ENCODE assay signal across 1 cellular context in the genomic region with DNA sequence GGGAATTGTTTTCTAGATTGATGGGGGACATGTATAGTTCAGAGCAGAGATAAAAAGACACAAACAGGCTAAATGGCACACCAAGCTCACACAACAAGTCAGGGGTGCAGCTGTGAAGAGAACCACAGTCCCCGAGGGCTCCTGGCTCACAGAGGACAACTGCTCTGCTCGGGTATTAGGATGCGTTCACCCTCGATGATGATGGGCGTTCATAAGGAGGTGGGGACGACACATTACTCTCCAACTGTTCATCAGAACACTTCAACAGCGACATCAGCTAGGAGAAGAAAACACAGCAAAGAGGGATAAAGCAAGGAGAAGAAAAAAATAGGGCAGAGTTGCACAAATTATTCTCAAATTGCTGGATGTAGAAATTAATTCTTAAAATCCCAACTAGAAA.
TF ChIP-seq lines count a peak whose summit lies in the region.

No MANE protein-coding gene starts in this region.

TF ChIP-seq in K562, 482 proteins besides CTCF, POLR2A, EP300 and RAD21 (continued from another document):
- TF ChIP-seq, protein P1, sequence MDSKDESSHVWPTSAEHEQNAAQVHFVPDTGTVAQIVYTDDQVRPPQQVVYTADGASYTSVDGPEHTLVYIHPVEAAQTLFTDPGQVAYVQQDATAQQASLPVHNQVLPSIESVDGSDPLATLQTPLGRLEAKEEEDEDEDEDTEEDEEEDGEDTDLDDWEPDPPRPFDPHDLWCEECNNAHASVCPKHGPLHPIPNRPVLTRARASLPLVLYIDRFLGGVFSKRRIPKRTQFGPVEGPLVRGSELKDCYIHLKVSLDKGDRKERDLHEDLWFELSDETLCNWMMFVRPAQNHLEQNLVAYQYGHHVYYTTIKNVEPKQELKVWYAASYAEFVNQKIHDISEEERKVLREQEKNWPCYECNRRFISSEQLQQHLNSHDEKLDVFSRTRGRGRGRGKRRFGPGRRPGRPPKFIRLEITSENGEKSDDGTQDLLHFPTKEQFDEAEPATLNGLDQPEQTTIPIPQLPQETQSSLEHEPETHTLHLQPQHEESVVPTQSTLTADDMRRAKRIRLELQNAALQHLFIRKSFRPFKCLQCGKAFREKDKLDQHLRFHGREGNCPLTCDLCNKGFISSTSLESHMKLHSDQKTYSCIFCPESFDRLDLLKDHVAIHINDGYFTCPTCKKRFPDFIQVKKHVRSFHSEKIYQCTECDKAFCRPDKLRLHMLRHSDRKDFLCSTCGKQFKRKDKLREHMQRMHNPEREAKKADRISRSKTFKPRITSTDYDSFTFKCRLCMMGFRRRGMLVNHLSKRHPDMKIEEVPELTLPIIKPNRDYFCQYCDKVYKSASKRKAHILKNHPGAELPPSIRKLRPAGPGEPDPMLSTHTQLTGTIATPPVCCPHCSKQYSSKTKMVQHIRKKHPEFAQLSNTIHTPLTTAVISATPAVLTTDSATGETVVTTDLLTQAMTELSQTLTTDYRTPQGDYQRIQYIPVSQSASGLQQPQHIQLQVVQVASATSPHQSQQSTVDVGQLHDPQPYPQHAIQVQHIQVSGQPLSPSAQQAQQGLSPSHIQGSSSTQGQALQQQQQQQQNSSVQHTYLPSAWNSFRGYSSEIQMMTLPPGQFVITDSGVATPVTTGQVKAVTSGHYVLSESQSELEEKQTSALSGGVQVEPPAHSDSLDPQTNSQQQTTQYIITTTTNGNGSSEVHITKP (IDR thresholded peaks at IDR 0.05; ENCODE audit: partially characterized antibody): peak; percentile 47
